In genomic region chr1:85581138-85581801, GRCh38 we compare ENCODE assay signal across 8 cellular contexts. TPM values are rescaled to one million over a fixed set of nuclear protein-coding genes. Genes with fewer than 3 reads are reported as not detected.
A peak's percentile ranks its signal among the peaks of the same experiment; 100 is the strongest.
DNase-seq lines count a peak whose midpoint lies in the region; ATAC-seq, FAIRE-seq and TF ChIP-seq lines count a peak whose summit lies in the region.

No MANE protein-coding gene starts in this region.

- 0% methylated on average over 7 of the region's 45 CpGs for WGBS in A549 (ENCODE audit: missing lambda C conversion rate)

- DNase-seq in A549 (ENCODE audit: low read depth in 1 of 2, low spot score in 1 of 2) (peak; percentile 35 to 76), LNCaP clone FGC (ENCODE audit: low read depth) (no peak), UCSD-AML1 (lab: John Stamatoyannopoulos, UW; ENCODE audit: unreplicated experiment) (peak; percentile 71), epithelial cell of prostate (ENCODE audit: low read depth, low spot score) (no peak), thoracic aorta (ENCODE audit: low spot score) (peak; percentile 24)

- H3K4me2 ChIP-seq in A549: peak overlapping the region; percentile 90

- no peaks in the 10 kb centered on the region for H3K9me3 ChIP-seq in A549
- no peaks in the 10 kb centered on the region for H3K9me3 ChIP-seq in mucosa of rectum (ENCODE audit: control insufficient read depth in 2 of 2, low read length in 2 of 2)
- H3K9me3 ChIP-seq in thoracic aorta: no peaks in the 10 kb centered on the region

- peaks cover 4 to 22% of the 10 kb centered on the region in 2 donors for H3K27me3 ChIP-seq in mucosa of rectum (ENCODE audit: control insufficient read depth in 2 of 2, insufficient read depth in 2 of 2, low read length in 2 of 2)
- no peaks in the 10 kb centered on the region for H3K27me3 ChIP-seq in thoracic aorta (replicated peaks; ENCODE audit: insufficient read depth)

- peak overlapping the region; percentile 83 for H3K4me3 ChIP-seq in A549
- peak overlapping the region; percentile 77 for H3K4me3 ChIP-seq in LNCaP clone FGC (ENCODE audit: low read depth, low read length)
- H3K4me3 ChIP-seq in mucosa of rectum (ENCODE audit: low read length in 2 of 2): peak overlapping the region; percentile 84
- H3K4me3 ChIP-seq in thoracic aorta: peak overlapping the region; percentile 75

- TF ChIP-seq RAD21 in A549 (conservative IDR thresholded peaks at IDR 0.05 in 1 of 2, IDR thresholded peaks at IDR 0.05 in 1 of 2): peak; percentile 50 to 66

- peak overlapping the region; percentile 63 to 90 for H3K9ac ChIP-seq in mucosa of rectum (ENCODE audit: low read depth in 1 of 2, low read length in 2 of 2)

- TF ChIP-seq CTCF in A549 (IDR thresholded peaks at IDR 0.05) (peak; percentile 57), GM12873 (IDR thresholded peaks at IDR 0.05; ENCODE audit: insufficient read depth, low read depth, low read length, missing control alignments) (peak; percentile 61), LNCaP clone FGC (IDR thresholded peaks at IDR 0.05; ENCODE audit: control insufficient read depth, extremely low read depth, insufficient read depth) (peak; percentile 95), thoracic aorta (IDR thresholded peaks at IDR 0.05) (peak; percentile 71)

- POLR2A ChIA-PET in A549 (lab: Yijun Ruan, JAX): interaction anchor here (0.6 to 3.0 kb wide), 14 partner anchors 9 to 694 kb away, joined by 3 to 26 read pairs (median 6); partner anchors contain the start of genes BCL10, DDAH1 and ZNHIT6

- no peaks in the 10 kb centered on the region for H3K36me3 ChIP-seq in mucosa of rectum (ENCODE audit: control insufficient read depth in 2 of 2, insufficient read depth in 2 of 2, low read length in 2 of 2)
- peaks cover 15% of the 10 kb centered on the region for H3K36me3 ChIP-seq in thoracic aorta

- no peak for FAIRE-seq in A549 (lab: Jason Lieb, UNC)

- ATAC-seq in A549 (peak; percentile 40 to 57), thoracic aorta (ENCODE audit: insufficient number of reproducible peaks, low FRiP score, low read depth) (no peak), HG02588 (IDR thresholded peaks at IDR 0.05; ENCODE audit: unreplicated experiment) (no peak)

- TF ChIP-seq EP300 in A549 (IDR thresholded peaks at IDR 0.05): no peak

- peaks cover 50% of the 10 kb centered on the region for H3K4me1 ChIP-seq in A549
- peaks cover 16 to 18% of the 10 kb centered on the region in 2 donors for H3K4me1 ChIP-seq in mucosa of rectum (ENCODE audit: control insufficient read depth in 2 of 2, insufficient read depth in 2 of 2, low read length in 2 of 2)
- peaks cover 5 to 11% of the 10 kb centered on the region in 2 donors for H3K4me1 ChIP-seq in thoracic aorta (ENCODE audit: control insufficient read depth in 1 of 2, low read depth in 2 of 2)

- peak overlapping the region; percentile 99 to 100 for H3K27ac ChIP-seq in A549
- H3K27ac ChIP-seq in epithelial cell of prostate: peak overlapping the region; percentile 95
- H3K27ac ChIP-seq in mucosa of rectum (ENCODE audit: low read depth in 2 of 2, low read length in 2 of 2): peak overlapping the region; percentile 86 to 87
- peak overlapping the region; percentile 96 to 99 for H3K27ac ChIP-seq in thoracic aorta

- TF ChIP-seq POLR2A in A549 (IDR thresholded peaks at IDR 0.05; ENCODE audit: low read length): no peak

- CTCF ChIA-PET in A549 (lab: Yijun Ruan, JAX): interaction anchor here (0.6 to 2.3 kb wide), 22 partner anchors 10 to 298 kb away, joined by 3 to 17 read pairs (median 4); partner anchors contain the start of gene ZNHIT6

TF ChIP-seq in A549, 52 proteins besides CTCF, POLR2A, EP300 and RAD21 (continues in another document):
- no peak for TF ChIP-seq ZSCAN20 (CRISPR knock-in tag; IDR thresholded peaks at IDR 0.05)
- TF ChIP-seq EHMT2 (IDR thresholded peaks at IDR 0.05; ENCODE audit: low read depth): no peak
- peak in 1 of 2 experiments; percentile 63; a peak in 2 of 5 replicates for TF ChIP-seq JUN (IDR thresholded peaks at IDR 0.05)
- TF ChIP-seq KDM5A (IDR thresholded peaks at IDR 0.05): no peak
- no peak for TF ChIP-seq E2F6 (IDR thresholded peaks at IDR 0.05; ENCODE audit: borderline replicate concordance, low read depth)
- no peak for TF ChIP-seq NFE2L2 (conservative IDR thresholded peaks at IDR 0.05; ENCODE audit: low read length)
- no peak for TF ChIP-seq CEBPB (IDR thresholded peaks at IDR 0.05)
- no peak; the same call in 1 of the 2 replicates for TF ChIP-seq REST (IDR thresholded peaks at IDR 0.05)
- no peak for TF ChIP-seq NPAS2 (CRISPR knock-in tag; IDR thresholded peaks at IDR 0.05; ENCODE audit: borderline replicate concordance)
- no peak for TF ChIP-seq HOXB13 (CRISPR knock-in tag; IDR thresholded peaks at IDR 0.05; ENCODE audit: low read depth)
- no peak for TF ChIP-seq EHF (CRISPR knock-in tag; IDR thresholded peaks at IDR 0.05)
- no peak for TF ChIP-seq BHLHE40 (IDR thresholded peaks at IDR 0.05; ENCODE audit: low read depth, low read length)
- peak; percentile 39; the same call in 1 of the 2 replicates for TF ChIP-seq MAX (IDR thresholded peaks at IDR 0.05)
- TF ChIP-seq TP53 (CRISPR knock-in tag; IDR thresholded peaks at IDR 0.05): peak; percentile 18; the same call in 1 of the 2 replicates
- peak; percentile 72 for TF ChIP-seq SMC3 (IDR thresholded peaks at IDR 0.05)
- TF ChIP-seq KDM1A (IDR thresholded peaks at IDR 0.05; ENCODE audit: low read depth): no peak
- TF ChIP-seq PBX3 (IDR thresholded peaks at IDR 0.05): no peak
- no peak for TF ChIP-seq ESRRA (IDR thresholded peaks at IDR 0.05; ENCODE audit: borderline replicate concordance, low read length)
- TF ChIP-seq BCL3 (IDR thresholded peaks at IDR 0.05): no peak
- TF ChIP-seq FOSB (CRISPR knock-in tag; IDR thresholded peaks at IDR 0.05): 0 out of 2 replicates have a peak, but pooled peaks have one; percentile 7
- no peak; the same call in 1 of the 2 replicates for TF ChIP-seq TFCP2L1 (CRISPR knock-in tag; IDR thresholded peaks at IDR 0.05)
- no peak for TF ChIP-seq RNF2 (IDR thresholded peaks at IDR 0.05; ENCODE audit: borderline replicate concordance, low read depth)
- no peak for TF ChIP-seq CBX8 (IDR thresholded peaks at IDR 0.05)

RNA-seq across cellular contexts. Expression of gene CCN1, which starts 0.7 kb away (rescaled TPM):
- polyA plus RNA-seq in A549 (2011; rRNA removed) (46.5 and 57.2 TPM in 2 replicates), A549 (2017; fragmentation: RNase III; extraction: RNeasy Plus Mini Kit Qiagen cat#74134 plus additional on column Dnase treatment) (58.1 to 90.6 TPM (median 62.5 TPM) in 3 replicates)
- polyA plus RNA-seq in A549 (2012; cell fraction: cytosol; rRNA removed): 82.1 and 97.6 TPM in 2 replicates
- polyA plus RNA-seq in A549 (2012; cell fraction: nucleus; rRNA removed): 197 and 256 TPM in 2 replicates
- 31.6 and 37.0 TPM in 2 replicates for polyA minus RNA-seq in A549 (2011; rRNA and poly(A)+ RNA removed)
- 100 to 1,000 TPM; 107 to 413 TPM for total RNA-seq in thoracic aorta

Comparison
In these comparisons a context has a peak if more than half of its experiments do, and no peak if none do; other contexts are left out.
1. ATAC-seq: peak in A549 (2 of 2); none in thoracic aorta (single experiment) and HG02588 (single experiment).
2. DNase-seq: peak in A549 (2 of 2), UCSD-AML1 (single experiment) and thoracic aorta (single experiment); none in LNCaP clone FGC (single experiment) and epithelial cell of prostate (single experiment).
3. Peak in every context shown above with its lines, with median percentiles within 50 percentile points of each other: H3K27ac ChIP-seq, H3K4me3 ChIP-seq and CTCF ChIP-seq.